ENCODE assay signal across 7 cellular contexts in the genomic region with DNA sequence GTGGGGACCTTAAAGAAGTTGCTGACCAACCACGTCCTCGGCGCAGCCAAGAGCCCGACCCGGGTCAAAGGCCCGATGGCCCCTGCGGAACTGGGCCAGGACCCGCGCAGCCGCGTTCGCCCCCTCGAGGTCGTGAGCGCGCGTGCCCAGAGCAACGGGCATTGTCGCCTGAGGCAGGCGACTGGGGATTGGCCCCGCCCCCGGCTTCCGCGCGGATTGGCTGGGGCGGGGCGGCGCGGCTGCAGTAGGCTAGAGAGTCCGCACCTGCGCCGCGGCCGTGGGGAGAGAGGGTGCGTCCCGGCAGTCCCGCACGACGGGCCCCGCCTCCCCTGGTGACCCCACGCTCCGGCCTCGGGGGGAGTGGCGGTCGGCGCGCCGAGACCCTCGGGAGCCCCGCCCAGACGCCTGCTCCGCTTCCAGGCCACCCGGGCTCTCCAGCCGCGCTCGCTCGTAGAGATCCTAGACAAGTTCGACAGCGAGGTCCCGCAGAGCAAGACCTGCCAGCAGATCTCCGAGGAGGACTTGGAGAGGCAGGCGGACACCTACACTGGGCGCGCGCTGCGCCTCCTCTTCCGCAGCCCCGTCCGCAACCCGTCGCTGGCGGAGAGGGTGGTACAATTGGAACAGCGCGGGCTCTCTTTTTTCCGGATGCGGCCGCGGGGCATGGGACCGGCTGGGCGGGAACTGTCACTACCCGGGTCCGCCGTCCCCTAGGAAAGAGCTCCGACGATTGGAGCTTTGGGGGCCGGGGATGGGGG. TPM values are rescaled to one million over a fixed set of nuclear protein-coding genes. Genes with fewer than 3 reads are reported as not detected.
DNase-seq lines count a peak whose midpoint lies in the region; ATAC-seq, FAIRE-seq and TF ChIP-seq lines count a peak whose summit lies in the region.

No MANE protein-coding gene starts in this region.

- BruUV-seq in HepG2 (replicated peaks; lab: Mats Ljungman, UMichigan) = no TSS peak

- in situ Hi-C loops in HepG2 (cut with HindIII; ENCODE audit: extremely low pct_ligation_motif_present, low pct_unique_long_range_greater_than_20kb) = no loop called here

- peak overlapping the region; percentile 56 for H3K9ac ChIP-seq in HepG2 (ENCODE audit: insufficient read depth, low read depth, low read length)

- intact Hi-C loops in HepG2 (cut with micrococcal nuclease; ENCODE audit: unreplicated experiment) = no loop called here

- H2AFZ ChIP-seq in HepG2 (ENCODE audit: low read length) = no peak overlapping the region

- H3K36me3 ChIP-seq in HepG2 (replicated peaks in 1 of 2; ENCODE audit: control insufficient read depth in 1 of 2, insufficient read depth in 2 of 2, low read length in 2 of 2) = peaks cover 2 to 12% of the 10 kb centered on the region in 2 experiments; a peak in 3 of 5 replicates

- H3K4me3 ChIP-seq in HepG2 (replicated peaks in 1 of 3; ENCODE audit: insufficient read depth in 1 of 3, low read depth in 2 of 3, low read length in 3 of 3) = peak overlapping the region; percentile 65 to 76 (median 70)

- H3K9me3 Mint-ChIP-seq in central memory CD8-positive, alpha-beta T cell = no peaks in the 10 kb centered on the region

- H3K4me1 ChIP-seq in HepG2 (ENCODE audit: insufficient read depth, low read length) = peaks cover 30% of the 10 kb centered on the region

- no peaks in the 10 kb centered on the region for H3K79me2 ChIP-seq in HepG2 (ENCODE audit: insufficient read depth, low read length)

- H3K27ac ChIP-seq in VCaP (peak overlapping the region; percentile 80), HepG2 (ENCODE audit: extremely low read length, insufficient read depth, low read length) (peak overlapping the region; percentile 64)

- DNase-seq in GM18507 (ENCODE audit: extremely low spot score, insufficient read length, low read depth) (peak; percentile 90), NCI-H2171 treated with DMSO at 0.1 percent for 48 hours (lab: John Stamatoyannopoulos, UW) (peak; percentile 80), HepG2 (ENCODE audit: low spot score) (peak; percentile 70)
- peak; percentile 35 to 46 for DNase-seq in central memory CD8-positive, alpha-beta T cell (ENCODE audit: low spot score in 2 of 2)
- DNase-seq in stimulated activated CD4-positive, alpha-beta T cell treated with anti-CD3 and anti-CD28 coated beads, TNF-alpha, amount 100 ng/mL, for 48 hours (ENCODE audit: low read depth in 3 of 3) = peak; percentile 50 to 83 (median 56)

- CTCF ChIA-PET in HepG2 (lab: Yijun Ruan, JAX; ENCODE audit: low intra/inter-chr PET ratio, low total read pairs) = no interaction called here

- ATAC-seq in HG02981 (IDR thresholded peaks at IDR 0.05; ENCODE audit: unreplicated experiment) (peak; percentile 67), HepG2 (peak; percentile 90)
- peak; percentile 93 for ATAC-seq in central memory CD8-positive, alpha-beta T cell (replicated peaks; ENCODE audit: extremely low read depth, poor library complexity, severe bottlenecking)

- H3K4me1 Mint-ChIP-seq in central memory CD8-positive, alpha-beta T cell = peaks cover 13% of the 10 kb centered on the region

- FAIRE-seq in GM18507 (lab: Jason Lieb, UNC) (peak; percentile 79), HepG2 (lab: Jason Lieb, UNC) (no peak)

- peak overlapping the region; percentile 82 for H3K4me3 Mint-ChIP-seq in central memory CD8-positive, alpha-beta T cell

- peaks cover 3% of the 10 kb centered on the region for H3K36me3 Mint-ChIP-seq in central memory CD8-positive, alpha-beta T cell (ENCODE audit: insufficient read depth)

- peak; percentile 32 to 82; a peak in 2 of 4 replicates for TF ChIP-seq POLR2A in HepG2 (IDR thresholded peaks at IDR 0.05; ENCODE audit: insufficient read depth in 1 of 2, low read depth in 2 of 2, low read length in 2 of 2)

- no peaks in the 10 kb centered on the region for H3K9me3 ChIP-seq in HepG2 (ENCODE audit: low read length)

- no CpG with 5 or more reads among the region's 86 CpGs for WGBS in HepG2 (ENCODE audit: low lambda C conversion rate)

- no peaks in the 10 kb centered on the region for H3K27me3 ChIP-seq in HepG2 (ENCODE audit: control insufficient read depth in 1 of 2, insufficient read depth in 2 of 2, low read length in 2 of 2)

- TF ChIP-seq RAD21 in HepG2 (CRISPR knock-in tag; IDR thresholded peaks at IDR 0.05) = peak; percentile 40

- TF ChIP-seq EP300 in HepG2 (IDR thresholded peaks at IDR 0.05; ENCODE audit: low read depth in 2 of 2, low read length in 2 of 2) (no peak), HepG2 (CRISPR knock-in tag; IDR thresholded peaks at IDR 0.05; ENCODE audit: borderline replicate concordance) (0 out of 2 replicates have a peak, but pooled peaks have one; percentile 10)

- H3K27ac Mint-ChIP-seq in central memory CD8-positive, alpha-beta T cell (ENCODE audit: low read depth) = peak overlapping the region; percentile 19

- H3K4me2 ChIP-seq in HepG2 (ENCODE audit: low read depth, low read length) = peak overlapping the region; percentile 87

- H3K27me3 Mint-ChIP-seq in central memory CD8-positive, alpha-beta T cell = no peaks in the 10 kb centered on the region

- H4K20me1 ChIP-seq in HepG2 (ENCODE audit: insufficient read depth, low read length) = no peaks in the 10 kb centered on the region

- TF ChIP-seq CTCF in VCaP (conservative IDR thresholded peaks at IDR 0.05) (peak; percentile 56), HepG2 (CRISPR knock-in tag; IDR thresholded peaks at IDR 0.05) (peak; percentile 57)

- POLR2A ChIA-PET in HepG2 (lab: Yijun Ruan, JAX) = interaction anchor here (0.6 to 1.3 kb wide), 8 partner anchors 9 to 201 kb away, joined by 3 to 5 read pairs (median 4); no protein-coding TSS in a partner anchor

RNA-seq across cellular contexts. Expression of gene PPIL2, which starts 8.3 kb away (rescaled TPM):
- total RNA-seq in HepG2 (2016; rRNA removed; fragmentation: Illumina TruSeq; extraction: Trizol) = 31.6 and 31.9 TPM in 2 replicates
- 9.2 and 10.5 TPM in 2 replicates for total RNA-seq in HepG2 (2016; cell fraction: cytosol; rRNA removed; fragmentation: Illumina TruSeq; extraction: Trizol; ENCODE audit: low read depth)
- total RNA-seq in HepG2 (2016; cell fraction: insoluble cytoplasmic fraction; rRNA removed; fragmentation: Illumina TruSeq; extraction: Trizol) = 23.6 and 33.0 TPM in 2 replicates
- total RNA-seq in HepG2 (2016; cell fraction: membrane; rRNA removed; fragmentation: Illumina TruSeq; extraction: Trizol) = 9.1 and 9.4 TPM in 2 replicates
- 42.7 and 45.7 TPM in 2 replicates for total RNA-seq in HepG2 (2016; cell fraction: nucleus; rRNA removed; fragmentation: Illumina TruSeq; extraction: Trizol)
- polyA plus RNA-seq in HepG2 (2011; rRNA removed) = 56.1 and 59.4 TPM in 2 replicates
- polyA plus RNA-seq in HepG2 (2011; cell fraction: cytosol; rRNA removed) = 22.8 and 28.5 TPM in 2 replicates
- polyA plus RNA-seq in HepG2 (2011; cell fraction: nucleus; rRNA removed) = 197 and 240 TPM in 2 replicates
- 26.0 and 29.4 TPM in 2 replicates for polyA plus RNA-seq in HepG2 (2012)
- 2.5 and 3.3 TPM in 2 replicates for polyA plus RNA-seq in HepG2 (2016; cell fraction: cytosol; fragmentation: Illumina TruSeq; extraction: Trizol; ENCODE audit: low read depth)
- polyA plus RNA-seq in HepG2 (2016; cell fraction: insoluble cytoplasmic fraction; fragmentation: Illumina TruSeq; extraction: Trizol; ENCODE audit: low read depth) = 30.7 and 39.2 TPM in 2 replicates
- 6.2 and 7.6 TPM in 2 replicates for polyA plus RNA-seq in HepG2 (2016; cell fraction: membrane; fragmentation: Illumina TruSeq; extraction: Trizol; ENCODE audit: low read depth)
- 66.3 and 80.1 TPM in 2 replicates for polyA plus RNA-seq in HepG2 (2016; cell fraction: nucleus; fragmentation: Illumina TruSeq; extraction: Trizol; ENCODE audit: insufficient read depth, low read depth)
- polyA minus RNA-seq in HepG2 (2011; rRNA and poly(A)+ RNA removed; ENCODE audit: low replicate concordance) = 22.5 and 39.0 TPM in 2 replicates
- 15.4 and 16.6 TPM in 2 replicates for polyA minus RNA-seq in HepG2 (2011; cell fraction: cytosol; rRNA and poly(A)+ RNA removed)
- 108 and 114 TPM in 2 replicates for polyA minus RNA-seq in HepG2 (2011; cell fraction: nucleus; rRNA and poly(A)+ RNA removed)

RNA-seq across cellular contexts. Expression of gene SDF2L1, which starts 15.4 kb away (rescaled TPM):
- total RNA-seq in HepG2 (2016; rRNA removed; fragmentation: Illumina TruSeq; extraction: Trizol) = 39.7 and 57.4 TPM in 2 replicates
- 33.2 and 40.3 TPM in 2 replicates for total RNA-seq in HepG2 (2016; cell fraction: cytosol; rRNA removed; fragmentation: Illumina TruSeq; extraction: Trizol; ENCODE audit: low read depth)
- total RNA-seq in HepG2 (2016; cell fraction: insoluble cytoplasmic fraction; rRNA removed; fragmentation: Illumina TruSeq; extraction: Trizol) = 40.0 and 62.7 TPM in 2 replicates
- 45.7 and 54.6 TPM in 2 replicates for total RNA-seq in HepG2 (2016; cell fraction: membrane; rRNA removed; fragmentation: Illumina TruSeq; extraction: Trizol)
- total RNA-seq in HepG2 (2016; cell fraction: nucleus; rRNA removed; fragmentation: Illumina TruSeq; extraction: Trizol) = 34.2 and 40.4 TPM in 2 replicates
- polyA plus RNA-seq in HepG2 (2011; rRNA removed) = 16.6 and 18.0 TPM in 2 replicates
- polyA plus RNA-seq in HepG2 (2011; cell fraction: cytosol; rRNA removed) = 15.2 and 26.9 TPM in 2 replicates
- polyA plus RNA-seq in HepG2 (2011; cell fraction: nucleus; rRNA removed) = 10.9 and 11.0 TPM in 2 replicates
- 13.3 and 21.0 TPM in 2 replicates for polyA plus RNA-seq in HepG2 (2012)
- 42.3 and 50.0 TPM in 2 replicates for polyA plus RNA-seq in HepG2 (2016; cell fraction: cytosol; fragmentation: Illumina TruSeq; extraction: Trizol; ENCODE audit: low read depth)
- polyA plus RNA-seq in HepG2 (2016; cell fraction: insoluble cytoplasmic fraction; fragmentation: Illumina TruSeq; extraction: Trizol; ENCODE audit: low read depth) = 46.2 TPM in 2 replicates
- polyA plus RNA-seq in HepG2 (2016; cell fraction: membrane; fragmentation: Illumina TruSeq; extraction: Trizol; ENCODE audit: low read depth) = 43.9 and 48.5 TPM in 2 replicates
- polyA plus RNA-seq in HepG2 (2016; cell fraction: nucleus; fragmentation: Illumina TruSeq; extraction: Trizol; ENCODE audit: insufficient read depth, low read depth) = 73.9 and 89.3 TPM in 2 replicates
- polyA minus RNA-seq in HepG2 (2011; rRNA and poly(A)+ RNA removed; ENCODE audit: low replicate concordance) = 24.5 and 32.2 TPM in 2 replicates
- 8.3 and 14.1 TPM in 2 replicates for polyA minus RNA-seq in HepG2 (2011; cell fraction: cytosol; rRNA and poly(A)+ RNA removed)
- polyA minus RNA-seq in HepG2 (2011; cell fraction: nucleus; rRNA and poly(A)+ RNA removed) = 2.6 and 5.5 TPM in 2 replicates

RNA-seq across cellular contexts. Expression of gene CCDC116, which starts 25.0 kb away (rescaled TPM):
- total RNA-seq in HepG2 (2016; rRNA removed; fragmentation: Illumina TruSeq; extraction: Trizol) = 0.33 TPM in 1 of 2 replicates, not detected in the other
- 0.09 TPM in 1 of 2 replicates, not detected in the other for total RNA-seq in HepG2 (2016; cell fraction: cytosol; rRNA removed; fragmentation: Illumina TruSeq; extraction: Trizol; ENCODE audit: low read depth)
- 0.13 and 0.15 TPM in 2 replicates for total RNA-seq in HepG2 (2016; cell fraction: insoluble cytoplasmic fraction; rRNA removed; fragmentation: Illumina TruSeq; extraction: Trizol)
- total RNA-seq in HepG2 (2016; cell fraction: membrane; rRNA removed; fragmentation: Illumina TruSeq; extraction: Trizol) = 0.28 TPM in 1 of 2 replicates, not detected in the other
- total RNA-seq in HepG2 (2016; cell fraction: nucleus; rRNA removed; fragmentation: Illumina TruSeq; extraction: Trizol) = 0.19 and 0.28 TPM in 2 replicates
- polyA plus RNA-seq in HepG2 (2011; rRNA removed) = 0.05 and 0.15 TPM in 2 replicates
- polyA plus RNA-seq in HepG2 (2011; cell fraction: cytosol; rRNA removed) = 0.04 and 0.13 TPM in 2 replicates
- polyA plus RNA-seq in HepG2 (2011; cell fraction: nucleus; rRNA removed) = 0.78 and 0.79 TPM in 2 replicates
- polyA plus RNA-seq in HepG2 (2012) = 0.05 and 0.15 TPM in 2 replicates
- polyA plus RNA-seq in HepG2 (2016; cell fraction: cytosol; fragmentation: Illumina TruSeq; extraction: Trizol; ENCODE audit: low read depth) = 0.05 and 0.07 TPM in 2 replicates
- 0.17 TPM in 1 of 2 replicates, not detected in the other for polyA plus RNA-seq in HepG2 (2016; cell fraction: insoluble cytoplasmic fraction; fragmentation: Illumina TruSeq; extraction: Trizol; ENCODE audit: low read depth)
- 0.16 TPM in 1 of 2 replicates, not detected in the other for polyA plus RNA-seq in HepG2 (2016; cell fraction: membrane; fragmentation: Illumina TruSeq; extraction: Trizol; ENCODE audit: low read depth)
- polyA plus RNA-seq in HepG2 (2016; cell fraction: nucleus; fragmentation: Illumina TruSeq; extraction: Trizol; ENCODE audit: insufficient read depth, low read depth) = 0.64 and 0.97 TPM in 2 replicates
- 0.07 and 0.12 TPM in 2 replicates for polyA minus RNA-seq in HepG2 (2011; rRNA and poly(A)+ RNA removed; ENCODE audit: low replicate concordance)
- polyA minus RNA-seq in HepG2 (2011; cell fraction: cytosol; rRNA and poly(A)+ RNA removed) = not detected in 2 replicates
- 0.39 and 0.50 TPM in 2 replicates for polyA minus RNA-seq in HepG2 (2011; cell fraction: nucleus; rRNA and poly(A)+ RNA removed)

RNA-seq across cellular contexts. Expression of gene YDJC, which starts 27.7 kb away (rescaled TPM):
- 27.0 and 32.0 TPM in 2 replicates for total RNA-seq in HepG2 (2016; rRNA removed; fragmentation: Illumina TruSeq; extraction: Trizol)
- total RNA-seq in HepG2 (2016; cell fraction: cytosol; rRNA removed; fragmentation: Illumina TruSeq; extraction: Trizol; ENCODE audit: low read depth) = 18.2 and 18.6 TPM in 2 replicates
- 28.2 and 30.6 TPM in 2 replicates for total RNA-seq in HepG2 (2016; cell fraction: insoluble cytoplasmic fraction; rRNA removed; fragmentation: Illumina TruSeq; extraction: Trizol)
- total RNA-seq in HepG2 (2016; cell fraction: membrane; rRNA removed; fragmentation: Illumina TruSeq; extraction: Trizol) = 30.4 and 39.2 TPM in 2 replicates
- total RNA-seq in HepG2 (2016; cell fraction: nucleus; rRNA removed; fragmentation: Illumina TruSeq; extraction: Trizol) = 14.3 and 16.0 TPM in 2 replicates
- polyA plus RNA-seq in HepG2 (2011; rRNA removed) = 15.3 and 19.9 TPM in 2 replicates
- polyA plus RNA-seq in HepG2 (2011; cell fraction: cytosol; rRNA removed) = 15.7 and 30.3 TPM in 2 replicates
- polyA plus RNA-seq in HepG2 (2011; cell fraction: nucleus; rRNA removed) = 42.4 and 43.1 TPM in 2 replicates
- 10.8 and 14.7 TPM in 2 replicates for polyA plus RNA-seq in HepG2 (2012)
- 20.1 and 25.1 TPM in 2 replicates for polyA plus RNA-seq in HepG2 (2016; cell fraction: cytosol; fragmentation: Illumina TruSeq; extraction: Trizol; ENCODE audit: low read depth)
- 30.6 and 33.5 TPM in 2 replicates for polyA plus RNA-seq in HepG2 (2016; cell fraction: insoluble cytoplasmic fraction; fragmentation: Illumina TruSeq; extraction: Trizol; ENCODE audit: low read depth)
- polyA plus RNA-seq in HepG2 (2016; cell fraction: membrane; fragmentation: Illumina TruSeq; extraction: Trizol; ENCODE audit: low read depth) = 32.1 and 32.9 TPM in 2 replicates
- 31.4 and 34.1 TPM in 2 replicates for polyA plus RNA-seq in HepG2 (2016; cell fraction: nucleus; fragmentation: Illumina TruSeq; extraction: Trizol; ENCODE audit: insufficient read depth, low read depth)
- 24.6 and 29.4 TPM in 2 replicates for polyA minus RNA-seq in HepG2 (2011; rRNA and poly(A)+ RNA removed; ENCODE audit: low replicate concordance)
- polyA minus RNA-seq in HepG2 (2011; cell fraction: cytosol; rRNA and poly(A)+ RNA removed) = 8.5 and 10.8 TPM in 2 replicates
- 11.7 and 13.1 TPM in 2 replicates for polyA minus RNA-seq in HepG2 (2011; cell fraction: nucleus; rRNA and poly(A)+ RNA removed)

Comparison
In these comparisons a context has a peak if more than half of its experiments do, and no peak if none do; other contexts are left out.
1. Peak in every context shown above with its lines: DNase-seq, ATAC-seq, H3K4me3 ChIP-seq and H3K27ac ChIP-seq.